In genomic region chr2:96306370-96306769, GRCh38 we compare ENCODE assay signal across 10 cellular contexts. TPM values are rescaled to one million over a fixed set of nuclear protein-coding genes. Genes with fewer than 3 reads are reported as not detected.
DNase-seq lines count a peak whose midpoint lies in the region; ATAC-seq and TF ChIP-seq lines count a peak whose summit lies in the region.
"Had no signal": no experiment of that assay in that cellular context is flagged by ENCODE, and none has a peak within 500 bp of the region (broad histone marks: within the 10 kb centered on the region; RNA-seq: fewer than 3 reads in every experiment).

No MANE protein-coding gene starts in this region.

- H2AFZ ChIP-seq in HCT116 (ENCODE audit: low read depth, low read length, poor library complexity, severe bottlenecking) = no peak overlapping the region

- H3K4me1 Mint-ChIP-seq in T-helper 17 cell = peaks cover 39% of the 10 kb centered on the region

- RAD21 ChIA-PET in HCT116 (lab: Charles Lee; ENCODE audit: low non-redundant PET in 1 of 2, low total read pairs in 2 of 2, uncharacterized antibody in 2 of 2, unreplicated experiment in 2 of 2) = no interaction called here

- H3K79me2 ChIP-seq in HCT116 (ENCODE audit: insufficient read depth, low read length) = peaks cover 45% of the 10 kb centered on the region

- intact Hi-C loops in HCT116 (cut with micrococcal nuclease) = no loop called here

- no peak for TF ChIP-seq RAD21 in HCT116 (IDR thresholded peaks at IDR 0.05; ENCODE audit: low read depth)

- DNase-seq in HCT116 (ENCODE audit: low read depth, low spot score) = no peak
- DNase-seq in T-helper 17 cell = no peak
- DNase-seq in foreskin fibroblast = peak in 1 of 2 donors; percentile 38
- no peak for DNase-seq in superior temporal gyrus (ENCODE audit: extremely low spot score)
- no peak for DNase-seq in AML-193 (lab: John Stamatoyannopoulos, UW)
- DNase-seq in NCI-H2029 (lab: John Stamatoyannopoulos, UW) = no peak
- no peak for DNase-seq in OCI-M2 (lab: John Stamatoyannopoulos, UW; ENCODE audit: unreplicated experiment)
- DNase-seq: activated CD4-positive, alpha-beta T cell treated with anti-CD3 and anti-CD28 coated beads for 1 hour; GOT3 had no signal

- peak overlapping the region; percentile 99 for H3K27ac Mint-ChIP-seq in T-helper 17 cell

- peak overlapping the region; percentile 83 for H3K9ac ChIP-seq in HCT116 (ENCODE audit: low read length)
- peak overlapping the region; percentile 95 for H3K9ac ChIP-seq in skeletal muscle satellite cell (ENCODE audit: low read depth, low read length)

- H3K4me3 ChIP-seq in HCT116 (replicated peaks in 1 of 2; ENCODE audit: low read depth in 1 of 2, low read length in 2 of 2) = peak overlapping the region; percentile 77 to 97
- H3K4me3 ChIP-seq in foreskin fibroblast (ENCODE audit: low read depth in 1 of 2, low read length in 2 of 2) = peak overlapping the region; percentile 82 to 99
- peak overlapping the region; percentile 95 for H3K4me3 ChIP-seq in skeletal muscle satellite cell (ENCODE audit: low read length)

- H3K9me3 ChIP-seq in HCT116 (ENCODE audit: control insufficient read depth in 1 of 2, insufficient read depth in 1 of 2, low read depth in 1 of 2, low read length in 2 of 2) (no peaks in the 10 kb centered on the region), T-helper 17 cell (ENCODE audit: control insufficient read depth, low read length, poor library complexity, severe bottlenecking) (no peaks in the 10 kb centered on the region), skeletal muscle satellite cell (replicated peaks; ENCODE audit: low read length) (no peaks in the 10 kb centered on the region)

- no TSS peak for BruUV-seq in HCT116 (replicated peaks; lab: Mats Ljungman, UMichigan)

- TF ChIP-seq POLR2A in HCT116 (IDR thresholded peaks at IDR 0.05; ENCODE audit: borderline replicate concordance, extremely low read depth, insufficient read depth, insufficient read length) = no peak

- no peak for ATAC-seq in HCT116
- ATAC-seq in T-helper 17 cell = no peak

- peak overlapping the region; percentile 93 for H3K4me2 ChIP-seq in HCT116 (ENCODE audit: low read length)
- peak overlapping the region; percentile 96 for H3K4me2 ChIP-seq in skeletal muscle satellite cell (ENCODE audit: low read length)

- TF ChIP-seq CTCF in HCT116 (IDR thresholded peaks at IDR 0.05 in 2 of 3, conservative IDR thresholded peaks at IDR 0.05 in 1 of 3; ENCODE audit: borderline replicate concordance in 1 of 3, insufficient read depth in 1 of 3, low read depth in 2 of 3, low read length in 2 of 3) = no peak
- TF ChIP-seq CTCF in foreskin fibroblast (IDR thresholded peaks at IDR 0.05; ENCODE audit: low read depth, low read length) = no peak

- no peaks in the 10 kb centered on the region for H3K27me3 Mint-ChIP-seq in T-helper 17 cell

- H3K36me3 Mint-ChIP-seq in T-helper 17 cell (ENCODE audit: low read depth) = peaks cover 10% of the 10 kb centered on the region

- no peaks in the 10 kb centered on the region for H3K27me3 ChIP-seq in HCT116 (ENCODE audit: insufficient read depth, low read length)
- no peaks in the 10 kb centered on the region for H3K27me3 ChIP-seq in skeletal muscle satellite cell (ENCODE audit: control insufficient read depth, insufficient read depth, low read length)

- peak overlapping the region; percentile 75 for H3K27ac ChIP-seq in HCT116 (ENCODE audit: low read depth, low read length)

- CTCF ChIA-PET in HCT116 (lab: Charles Lee) = interaction anchor here (0.9 to 1.6 kb wide), 2 partner anchors 15 to 203 kb away, joined by 4 read pairs; no protein-coding TSS in a partner anchor

- peak overlapping the region; percentile 99 for H3K4me3 Mint-ChIP-seq in T-helper 17 cell

- H3K4me1 ChIP-seq in HCT116 (ENCODE audit: control insufficient read depth in 1 of 2, insufficient read depth in 2 of 2, low read length in 2 of 2) (peaks cover 10 to 19% of the 10 kb centered on the region in 2 experiments), skeletal muscle satellite cell (ENCODE audit: control insufficient read depth, insufficient read depth, low read length) (peaks cover 17% of the 10 kb centered on the region)

- H3K9me2 ChIP-seq in HCT116 (ENCODE audit: insufficient read depth) = no peaks in the 10 kb centered on the region

- no peaks in the 10 kb centered on the region for H4K20me1 ChIP-seq in HCT116 (ENCODE audit: insufficient read depth)

- POLR2A ChIA-PET in HCT116 (lab: Charles Lee) = no interaction called here

- H3K36me3 ChIP-seq in HCT116 (ENCODE audit: control insufficient read depth in 1 of 2, insufficient read depth in 2 of 2, low read length in 2 of 2) (peaks cover 25 to 29% of the 10 kb centered on the region in 2 experiments; a peak in 3 of 4 replicates), skeletal muscle satellite cell (ENCODE audit: insufficient read depth, low read length) (peaks cover 35% of the 10 kb centered on the region)

TF ChIP-seq in HCT116, 20 proteins besides CTCF, POLR2A, EP300 and RAD21:
- TF ChIP-seq SRF (IDR thresholded peaks at IDR 0.05; ENCODE audit: low read depth) = no peak

RNA-seq across cellular contexts. Expression of gene SNRNP200, which starts 1.0 kb away (rescaled TPM):
- total RNA-seq in HCT116 (2021; ENCODE audit: unreplicated experiment) (202 TPM), T-helper 17 cell (100 to 1,000 TPM; 189 to 224 TPM)
- polyA plus RNA-seq in HCT116 (2012) = 225 and 235 TPM in 2 replicates
- 36.2 and 37.4 TPM in 2 replicates for total RNA-seq in skeletal muscle satellite cell (2012; rRNA removed)

RNA-seq across cellular contexts. Expression of gene ITPRIPL1, which starts 18.7 kb away (rescaled TPM):
- total RNA-seq in HCT116 (2021; ENCODE audit: unreplicated experiment) (12.4 TPM), T-helper 17 cell (1 to 10 TPM; 6.6 to 9.9 TPM)
- polyA plus RNA-seq in HCT116 (2012) = 6.4 and 7.3 TPM in 2 replicates
- 0.51 and 0.87 TPM in 2 replicates for total RNA-seq in skeletal muscle satellite cell (2012; rRNA removed)

RNA-seq across cellular contexts. Expression of gene NCAPH, which starts 29.2 kb away (rescaled TPM):
- total RNA-seq in HCT116 (2021; ENCODE audit: unreplicated experiment) = 64.1 TPM
- 40.9 and 53.9 TPM in 2 replicates for polyA plus RNA-seq in HCT116 (2012)
- total RNA-seq in T-helper 17 cell = 1 to 10 TPM; 1.4 to 3.0 TPM
- total RNA-seq in skeletal muscle satellite cell (2012; rRNA removed) = 10.4 and 12.9 TPM in 2 replicates

RNA-seq across cellular contexts. Expression of gene CIAO1, which starts 40.3 kb away (rescaled TPM):
- 76.8 TPM for total RNA-seq in HCT116 (2021; ENCODE audit: unreplicated experiment)
- 54.7 and 62.0 TPM in 2 replicates for polyA plus RNA-seq in HCT116 (2012)
- 10 to 100 TPM; 60.0 to 61.5 TPM for total RNA-seq in T-helper 17 cell
- total RNA-seq in skeletal muscle satellite cell (2012; rRNA removed) = 142 and 170 TPM in 2 replicates

RNA-seq across cellular contexts. Expression of gene TMEM127, which starts 40.6 kb away (rescaled TPM):
- 25.3 TPM for total RNA-seq in HCT116 (2021; ENCODE audit: unreplicated experiment)
- 19.7 and 19.8 TPM in 2 replicates for polyA plus RNA-seq in HCT116 (2012)
- 10 to 100 TPM; 36.4 to 44.8 TPM for total RNA-seq in T-helper 17 cell
- 17.2 and 24.7 TPM in 2 replicates for total RNA-seq in skeletal muscle satellite cell (2012; rRNA removed)

Comparison
In these comparisons a context has a peak if more than half of its experiments do, and no peak if none do; other contexts are left out.
1. RNA of gene NCAPH, which starts 29.2 kb away (total RNA-seq): 64.1 TPM in HCT116 (single experiment); 1.4 to 3.0 TPM in T-helper 17 cell; every median in the first group is over 10 times any median in the second.
2. Peak in every context shown above with its lines, with median percentiles within 50 percentile points of each other: H3K4me3 ChIP-seq.